1 cellular context compared by ENCODE assay signal in genomic region chr17:60139438-60140285, GRCh38.
TF ChIP-seq lines count a peak whose summit lies in the region.

No MANE protein-coding gene starts in this region.

TF ChIP-seq in HepG2, 621 proteins besides CTCF, POLR2A, EP300 and RAD21 (continued from another document and continues in another):
- peak; percentile 91 for TF ChIP-seq ZNF574 (CRISPR knock-in tag; IDR thresholded peaks at IDR 0.05)
- peak; percentile 62; the same call in 1 of the 2 replicates for TF ChIP-seq ZNF670 (CRISPR knock-in tag; IDR thresholded peaks at IDR 0.05; ENCODE audit: borderline replicate concordance)
- TF ChIP-seq KAT8 (CRISPR knock-in tag; IDR thresholded peaks at IDR 0.05) = peak; percentile 91
- TF ChIP-seq ZNF788 (CRISPR knock-in tag; IDR thresholded peaks at IDR 0.05; ENCODE audit: borderline replicate concordance) = peak; percentile 93
- no peak for TF ChIP-seq ELF4 (CRISPR knock-in tag; IDR thresholded peaks at IDR 0.05; ENCODE audit: borderline replicate concordance)
- TF ChIP-seq ZNF639 (CRISPR knock-in tag; conservative IDR thresholded peaks at IDR 0.05) = peak; percentile 91
- TF ChIP-seq ZNF83 (CRISPR knock-in tag; IDR thresholded peaks at IDR 0.05; ENCODE audit: borderline replicate concordance) = peak; percentile 95; the same call in 1 of the 2 replicates
- TF ChIP-seq GRHL1 (CRISPR knock-in tag; conservative IDR thresholded peaks at IDR 0.05) = no peak
- TF ChIP-seq ZXDC (CRISPR knock-in tag; IDR thresholded peaks at IDR 0.05) = peak; percentile 92
- TF ChIP-seq PRMT3 (CRISPR knock-in tag; IDR thresholded peaks at IDR 0.05; ENCODE audit: borderline replicate concordance, low read depth) = peak; percentile 99
- TF ChIP-seq ZNF337 (CRISPR knock-in tag; IDR thresholded peaks at IDR 0.05; ENCODE audit: borderline replicate concordance, low read depth) = peak; percentile 65; the same call in 1 of the 2 replicates
- TF ChIP-seq FUBP1 (CRISPR knock-in tag; IDR thresholded peaks at IDR 0.05; ENCODE audit: borderline replicate concordance) = no peak
- TF ChIP-seq NPAS2 (CRISPR knock-in tag; IDR thresholded peaks at IDR 0.05; ENCODE audit: borderline replicate concordance) = no peak
- peak; percentile 85 for TF ChIP-seq PATZ1 (CRISPR knock-in tag; IDR thresholded peaks at IDR 0.05)
- TF ChIP-seq MTF2 (CRISPR knock-in tag; IDR thresholded peaks at IDR 0.05; ENCODE audit: borderline replicate concordance) = peak; percentile 98; the same call in 1 of the 2 replicates
- 0 out of 2 replicates have a peak, but pooled peaks have one; percentile 18 for TF ChIP-seq BRD4 (CRISPR knock-in tag; IDR thresholded peaks at IDR 0.05)
- TF ChIP-seq SMARCC2 (IDR thresholded peaks at IDR 0.05) = no peak
- peak; percentile 92 for TF ChIP-seq E2F5 (CRISPR knock-in tag; conservative IDR thresholded peaks at IDR 0.05)
- no peak for TF ChIP-seq E2F2 (CRISPR knock-in tag; IDR thresholded peaks at IDR 0.05; ENCODE audit: borderline replicate concordance)
- no peak for TF ChIP-seq ARID3A (IDR thresholded peaks at IDR 0.05; ENCODE audit: low read depth, low read length)
- TF ChIP-seq ZSCAN25 (CRISPR knock-in tag; IDR thresholded peaks at IDR 0.05) = peak; percentile 68
- peak; percentile 98 for TF ChIP-seq SAFB2 (CRISPR knock-in tag; IDR thresholded peaks at IDR 0.05; ENCODE audit: borderline replicate concordance, low read depth)
- no peak for TF ChIP-seq HNRNPK (IDR thresholded peaks at IDR 0.05; ENCODE audit: low read depth, low read length, poor library complexity, severe bottlenecking)
- peak; percentile 89 for TF ChIP-seq ZNF317 (CRISPR knock-in tag; IDR thresholded peaks at IDR 0.05)
- peak; percentile 59 for TF ChIP-seq HNRNPLL (IDR thresholded peaks at IDR 0.05; ENCODE audit: low read depth, low read length, poor library complexity, severe bottlenecking)
- TF ChIP-seq SP140L (CRISPR knock-in tag; IDR thresholded peaks at IDR 0.05; ENCODE audit: borderline replicate concordance) = peak; percentile 99
- TF ChIP-seq HOXA5 (CRISPR knock-in tag; IDR thresholded peaks at IDR 0.05) = peak; percentile 99
- TF ChIP-seq TBX3 (IDR thresholded peaks at IDR 0.05; ENCODE audit: borderline replicate concordance) = no peak
- no peak for TF ChIP-seq HNF4G (IDR thresholded peaks at IDR 0.05; ENCODE audit: borderline replicate concordance, low read depth, low read length)
- no peak for TF ChIP-seq HNF4G (CRISPR knock-in tag; IDR thresholded peaks at IDR 0.05; ENCODE audit: borderline replicate concordance, low read depth)
- peak; percentile 36; the same call in 1 of the 2 replicates for TF ChIP-seq GABPA (IDR thresholded peaks at IDR 0.05; ENCODE audit: low read depth, low read length)
- TF ChIP-seq GABPA (CRISPR knock-in tag; IDR thresholded peaks at IDR 0.05; ENCODE audit: low read depth) = peak; percentile 64
- peak; percentile 90; the same call in 1 of the 2 replicates for TF ChIP-seq ZNF589 (CRISPR knock-in tag; conservative IDR thresholded peaks at IDR 0.05)
- no peak for TF ChIP-seq ZNF383 (CRISPR knock-in tag; IDR thresholded peaks at IDR 0.05; ENCODE audit: borderline replicate concordance)
- peak; percentile 99 for TF ChIP-seq SMAD3 (CRISPR knock-in tag; IDR thresholded peaks at IDR 0.05)
- peak; percentile 94 for TF ChIP-seq ZNF205 (CRISPR knock-in tag; IDR thresholded peaks at IDR 0.05)
